ENCODE assay signal across 1 cellular context in genomic region chr9:83965350-83966208, GRCh38.
TF ChIP-seq lines count a peak whose summit lies in the region.

No MANE protein-coding gene starts in this region.

TF ChIP-seq in WTC11, 78 proteins besides CTCF, POLR2A, EP300 and RAD21 (continues in another document):
- TF ChIP-seq, protein P1, sequence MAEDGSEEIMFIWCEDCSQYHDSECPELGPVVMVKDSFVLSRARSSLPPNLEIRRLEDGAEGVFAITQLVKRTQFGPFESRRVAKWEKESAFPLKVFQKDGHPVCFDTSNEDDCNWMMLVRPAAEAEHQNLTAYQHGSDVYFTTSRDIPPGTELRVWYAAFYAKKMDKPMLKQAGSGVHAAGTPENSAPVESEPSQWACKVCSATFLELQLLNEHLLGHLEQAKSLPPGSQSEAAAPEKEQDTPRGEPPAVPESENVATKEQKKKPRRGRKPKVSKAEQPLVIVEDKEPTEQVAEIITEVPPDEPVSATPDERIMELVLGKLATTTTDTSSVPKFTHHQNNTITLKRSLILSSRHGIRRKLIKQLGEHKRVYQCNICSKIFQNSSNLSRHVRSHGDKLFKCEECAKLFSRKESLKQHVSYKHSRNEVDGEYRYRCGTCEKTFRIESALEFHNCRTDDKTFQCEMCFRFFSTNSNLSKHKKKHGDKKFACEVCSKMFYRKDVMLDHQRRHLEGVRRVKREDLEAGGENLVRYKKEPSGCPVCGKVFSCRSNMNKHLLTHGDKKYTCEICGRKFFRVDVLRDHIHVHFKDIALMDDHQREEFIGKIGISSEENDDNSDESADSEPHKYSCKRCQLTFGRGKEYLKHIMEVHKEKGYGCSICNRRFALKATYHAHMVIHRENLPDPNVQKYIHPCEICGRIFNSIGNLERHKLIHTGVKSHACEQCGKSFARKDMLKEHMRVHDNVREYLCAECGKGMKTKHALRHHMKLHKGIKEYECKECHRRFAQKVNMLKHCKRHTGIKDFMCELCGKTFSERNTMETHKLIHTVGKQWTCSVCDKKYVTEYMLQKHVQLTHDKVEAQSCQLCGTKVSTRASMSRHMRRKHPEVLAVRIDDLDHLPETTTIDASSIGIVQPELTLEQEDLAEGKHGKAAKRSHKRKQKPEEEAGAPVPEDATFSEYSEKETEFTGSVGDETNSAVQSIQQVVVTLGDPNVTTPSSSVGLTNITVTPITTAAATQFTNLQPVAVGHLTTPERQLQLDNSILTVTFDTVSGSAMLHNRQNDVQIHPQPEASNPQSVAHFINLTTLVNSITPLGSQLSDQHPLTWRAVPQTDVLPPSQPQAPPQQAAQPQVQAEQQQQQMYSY (CRISPR knock-in tag; IDR thresholded peaks at IDR 0.05), result no peak
- TF ChIP-seq ZNF423 (CRISPR knock-in tag; IDR thresholded peaks at IDR 0.05) (no peak), OVOL2 (CRISPR knock-in tag; IDR thresholded peaks at IDR 0.05; ENCODE audit: borderline replicate concordance) (no peak), ZBTB43 (CRISPR knock-in tag; IDR thresholded peaks at IDR 0.05) (no peak), ZNF232 (CRISPR knock-in tag; IDR thresholded peaks at IDR 0.05) (no peak), ZNF532 (CRISPR knock-in tag; IDR thresholded peaks at IDR 0.05; ENCODE audit: borderline replicate concordance) (peak; percentile 7; the same call in 1 of the 2 replicates), FOXP4 (CRISPR knock-in tag; IDR thresholded peaks at IDR 0.05) (no peak), PRRX2 (CRISPR knock-in tag; IDR thresholded peaks at IDR 0.05) (peak; percentile 86), NFATC4 (CRISPR knock-in tag; IDR thresholded peaks at IDR 0.05) (peak; percentile 88), GRHL2 (CRISPR knock-in tag; IDR thresholded peaks at IDR 0.05; ENCODE audit: insufficient replicate concordance, severe bottlenecking) (no peak), RORB (CRISPR knock-in tag; IDR thresholded peaks at IDR 0.05) (no peak)
- TF ChIP-seq, protein P2, sequence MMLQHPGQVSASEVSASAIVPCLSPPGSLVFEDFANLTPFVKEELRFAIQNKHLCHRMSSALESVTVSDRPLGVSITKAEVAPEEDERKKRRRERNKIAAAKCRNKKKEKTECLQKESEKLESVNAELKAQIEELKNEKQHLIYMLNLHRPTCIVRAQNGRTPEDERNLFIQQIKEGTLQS (CRISPR knock-in tag; conservative IDR thresholded peaks at IDR 0.05), result no peak; the same call in 1 of the 2 replicates
- TF ChIP-seq, protein P3, sequence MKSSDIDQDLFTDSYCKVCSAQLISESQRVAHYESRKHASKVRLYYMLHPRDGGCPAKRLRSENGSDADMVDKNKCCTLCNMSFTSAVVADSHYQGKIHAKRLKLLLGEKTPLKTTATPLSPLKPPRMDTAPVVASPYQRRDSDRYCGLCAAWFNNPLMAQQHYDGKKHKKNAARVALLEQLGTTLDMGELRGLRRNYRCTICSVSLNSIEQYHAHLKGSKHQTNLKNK (CRISPR knock-in tag; IDR thresholded peaks at IDR 0.05), result peak; percentile 6; the same call in 1 of the 2 replicates
- TF ChIP-seq, protein P4, sequence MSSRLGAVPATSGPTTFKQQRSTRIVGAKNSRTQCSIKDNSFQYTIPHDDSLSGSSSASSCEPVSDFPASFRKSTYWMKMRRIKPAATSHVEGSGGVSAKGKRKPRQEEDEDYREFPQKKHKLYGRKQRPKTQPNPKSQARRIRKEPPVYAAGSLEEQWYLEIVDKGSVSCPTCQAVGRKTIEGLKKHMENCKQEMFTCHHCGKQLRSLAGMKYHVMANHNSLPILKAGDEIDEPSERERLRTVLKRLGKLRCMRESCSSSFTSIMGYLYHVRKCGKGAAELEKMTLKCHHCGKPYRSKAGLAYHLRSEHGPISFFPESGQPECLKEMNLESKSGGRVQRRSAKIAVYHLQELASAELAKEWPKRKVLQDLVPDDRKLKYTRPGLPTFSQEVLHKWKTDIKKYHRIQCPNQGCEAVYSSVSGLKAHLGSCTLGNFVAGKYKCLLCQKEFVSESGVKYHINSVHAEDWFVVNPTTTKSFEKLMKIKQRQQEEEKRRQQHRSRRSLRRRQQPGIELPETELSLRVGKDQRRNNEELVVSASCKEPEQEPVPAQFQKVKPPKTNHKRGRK (CRISPR knock-in tag; IDR thresholded peaks at IDR 0.05; ENCODE audit: borderline replicate concordance), result no peak
- TF ChIP-seq, protein P5, sequence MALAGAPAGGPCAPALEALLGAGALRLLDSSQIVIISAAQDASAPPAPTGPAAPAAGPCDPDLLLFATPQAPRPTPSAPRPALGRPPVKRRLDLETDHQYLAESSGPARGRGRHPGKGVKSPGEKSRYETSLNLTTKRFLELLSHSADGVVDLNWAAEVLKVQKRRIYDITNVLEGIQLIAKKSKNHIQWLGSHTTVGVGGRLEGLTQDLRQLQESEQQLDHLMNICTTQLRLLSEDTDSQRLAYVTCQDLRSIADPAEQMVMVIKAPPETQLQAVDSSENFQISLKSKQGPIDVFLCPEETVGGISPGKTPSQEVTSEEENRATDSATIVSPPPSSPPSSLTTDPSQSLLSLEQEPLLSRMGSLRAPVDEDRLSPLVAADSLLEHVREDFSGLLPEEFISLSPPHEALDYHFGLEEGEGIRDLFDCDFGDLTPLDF (CRISPR knock-in tag; IDR thresholded peaks at IDR 0.05), result no peak
- TF ChIP-seq, protein P6, sequence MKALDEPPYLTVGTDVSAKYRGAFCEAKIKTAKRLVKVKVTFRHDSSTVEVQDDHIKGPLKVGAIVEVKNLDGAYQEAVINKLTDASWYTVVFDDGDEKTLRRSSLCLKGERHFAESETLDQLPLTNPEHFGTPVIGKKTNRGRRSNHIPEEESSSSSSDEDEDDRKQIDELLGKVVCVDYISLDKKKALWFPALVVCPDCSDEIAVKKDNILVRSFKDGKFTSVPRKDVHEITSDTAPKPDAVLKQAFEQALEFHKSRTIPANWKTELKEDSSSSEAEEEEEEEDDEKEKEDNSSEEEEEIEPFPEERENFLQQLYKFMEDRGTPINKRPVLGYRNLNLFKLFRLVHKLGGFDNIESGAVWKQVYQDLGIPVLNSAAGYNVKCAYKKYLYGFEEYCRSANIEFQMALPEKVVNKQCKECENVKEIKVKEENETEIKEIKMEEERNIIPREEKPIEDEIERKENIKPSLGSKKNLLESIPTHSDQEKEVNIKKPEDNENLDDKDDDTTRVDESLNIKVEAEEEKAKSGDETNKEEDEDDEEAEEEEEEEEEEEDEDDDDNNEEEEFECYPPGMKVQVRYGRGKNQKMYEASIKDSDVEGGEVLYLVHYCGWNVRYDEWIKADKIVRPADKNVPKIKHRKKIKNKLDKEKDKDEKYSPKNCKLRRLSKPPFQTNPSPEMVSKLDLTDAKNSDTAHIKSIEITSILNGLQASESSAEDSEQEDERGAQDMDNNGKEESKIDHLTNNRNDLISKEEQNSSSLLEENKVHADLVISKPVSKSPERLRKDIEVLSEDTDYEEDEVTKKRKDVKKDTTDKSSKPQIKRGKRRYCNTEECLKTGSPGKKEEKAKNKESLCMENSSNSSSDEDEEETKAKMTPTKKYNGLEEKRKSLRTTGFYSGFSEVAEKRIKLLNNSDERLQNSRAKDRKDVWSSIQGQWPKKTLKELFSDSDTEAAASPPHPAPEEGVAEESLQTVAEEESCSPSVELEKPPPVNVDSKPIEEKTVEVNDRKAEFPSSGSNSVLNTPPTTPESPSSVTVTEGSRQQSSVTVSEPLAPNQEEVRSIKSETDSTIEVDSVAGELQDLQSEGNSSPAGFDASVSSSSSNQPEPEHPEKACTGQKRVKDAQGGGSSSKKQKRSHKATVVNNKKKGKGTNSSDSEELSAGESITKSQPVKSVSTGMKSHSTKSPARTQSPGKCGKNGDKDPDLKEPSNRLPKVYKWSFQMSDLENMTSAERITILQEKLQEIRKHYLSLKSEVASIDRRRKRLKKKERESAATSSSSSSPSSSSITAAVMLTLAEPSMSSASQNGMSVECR (CRISPR knock-in tag; IDR thresholded peaks at IDR 0.05; ENCODE audit: borderline replicate concordance), result no peak
- TF ChIP-seq, protein P7, sequence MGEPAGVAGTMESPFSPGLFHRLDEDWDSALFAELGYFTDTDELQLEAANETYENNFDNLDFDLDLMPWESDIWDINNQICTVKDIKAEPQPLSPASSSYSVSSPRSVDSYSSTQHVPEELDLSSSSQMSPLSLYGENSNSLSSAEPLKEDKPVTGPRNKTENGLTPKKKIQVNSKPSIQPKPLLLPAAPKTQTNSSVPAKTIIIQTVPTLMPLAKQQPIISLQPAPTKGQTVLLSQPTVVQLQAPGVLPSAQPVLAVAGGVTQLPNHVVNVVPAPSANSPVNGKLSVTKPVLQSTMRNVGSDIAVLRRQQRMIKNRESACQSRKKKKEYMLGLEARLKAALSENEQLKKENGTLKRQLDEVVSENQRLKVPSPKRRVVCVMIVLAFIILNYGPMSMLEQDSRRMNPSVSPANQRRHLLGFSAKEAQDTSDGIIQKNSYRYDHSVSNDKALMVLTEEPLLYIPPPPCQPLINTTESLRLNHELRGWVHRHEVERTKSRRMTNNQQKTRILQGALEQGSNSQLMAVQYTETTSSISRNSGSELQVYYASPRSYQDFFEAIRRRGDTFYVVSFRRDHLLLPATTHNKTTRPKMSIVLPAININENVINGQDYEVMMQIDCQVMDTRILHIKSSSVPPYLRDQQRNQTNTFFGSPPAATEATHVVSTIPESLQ (CRISPR knock-in tag; IDR thresholded peaks at IDR 0.05), result no peak
- TF ChIP-seq, protein P8, sequence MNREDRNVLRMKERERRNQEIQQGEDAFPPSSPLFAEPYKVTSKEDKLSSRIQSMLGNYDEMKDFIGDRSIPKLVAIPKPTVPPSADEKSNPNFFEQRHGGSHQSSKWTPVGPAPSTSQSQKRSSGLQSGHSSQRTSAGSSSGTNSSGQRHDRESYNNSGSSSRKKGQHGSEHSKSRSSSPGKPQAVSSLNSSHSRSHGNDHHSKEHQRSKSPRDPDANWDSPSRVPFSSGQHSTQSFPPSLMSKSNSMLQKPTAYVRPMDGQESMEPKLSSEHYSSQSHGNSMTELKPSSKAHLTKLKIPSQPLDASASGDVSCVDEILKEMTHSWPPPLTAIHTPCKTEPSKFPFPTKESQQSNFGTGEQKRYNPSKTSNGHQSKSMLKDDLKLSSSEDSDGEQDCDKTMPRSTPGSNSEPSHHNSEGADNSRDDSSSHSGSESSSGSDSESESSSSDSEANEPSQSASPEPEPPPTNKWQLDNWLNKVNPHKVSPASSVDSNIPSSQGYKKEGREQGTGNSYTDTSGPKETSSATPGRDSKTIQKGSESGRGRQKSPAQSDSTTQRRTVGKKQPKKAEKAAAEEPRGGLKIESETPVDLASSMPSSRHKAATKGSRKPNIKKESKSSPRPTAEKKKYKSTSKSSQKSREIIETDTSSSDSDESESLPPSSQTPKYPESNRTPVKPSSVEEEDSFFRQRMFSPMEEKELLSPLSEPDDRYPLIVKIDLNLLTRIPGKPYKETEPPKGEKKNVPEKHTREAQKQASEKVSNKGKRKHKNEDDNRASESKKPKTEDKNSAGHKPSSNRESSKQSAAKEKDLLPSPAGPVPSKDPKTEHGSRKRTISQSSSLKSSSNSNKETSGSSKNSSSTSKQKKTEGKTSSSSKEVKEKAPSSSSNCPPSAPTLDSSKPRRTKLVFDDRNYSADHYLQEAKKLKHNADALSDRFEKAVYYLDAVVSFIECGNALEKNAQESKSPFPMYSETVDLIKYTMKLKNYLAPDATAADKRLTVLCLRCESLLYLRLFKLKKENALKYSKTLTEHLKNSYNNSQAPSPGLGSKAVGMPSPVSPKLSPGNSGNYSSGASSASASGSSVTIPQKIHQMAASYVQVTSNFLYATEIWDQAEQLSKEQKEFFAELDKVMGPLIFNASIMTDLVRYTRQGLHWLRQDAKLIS (CRISPR knock-in tag; IDR thresholded peaks at IDR 0.05; ENCODE audit: borderline replicate concordance), result no peak
